In the genomic region with DNA sequence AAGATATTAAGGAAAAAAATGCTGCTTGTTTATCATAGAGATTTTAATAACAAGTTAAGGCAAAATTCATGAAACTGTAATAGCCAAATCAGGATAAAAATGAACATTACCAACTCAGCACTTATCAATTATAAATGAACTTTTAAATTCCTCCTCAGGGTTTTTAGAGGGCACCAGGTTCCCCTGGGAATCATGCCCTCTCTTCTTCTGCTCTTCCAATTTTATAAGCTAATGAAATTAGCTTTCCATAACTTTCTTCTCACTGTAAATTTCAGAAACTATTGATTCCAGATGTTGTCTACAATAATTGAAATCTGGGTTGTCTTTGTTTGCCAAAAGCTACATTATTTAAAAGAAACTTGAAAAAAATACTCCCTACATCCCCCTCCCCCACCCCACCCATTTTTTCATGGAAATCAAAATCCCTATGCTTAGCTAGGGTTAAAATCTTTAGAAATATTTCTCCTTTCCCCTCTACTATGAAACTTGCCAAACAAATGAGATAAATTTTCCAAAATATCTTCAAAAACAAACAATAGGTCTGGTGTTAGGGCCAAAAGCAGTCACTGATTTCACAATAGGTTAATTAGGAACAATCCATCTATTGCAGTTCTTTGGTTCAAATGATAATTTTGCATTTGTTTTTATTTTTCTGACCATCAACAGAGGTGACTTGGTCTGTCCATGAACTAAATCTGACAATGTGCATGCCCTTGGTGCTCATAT, we compare ENCODE assay signal across 22 cellular contexts.
"Had no signal": no experiment of that assay in that cellular context is flagged by ENCODE, and none has a peak within 500 bp of the region (broad histone marks: within the 10 kb centered on the region; RNA-seq: fewer than 3 reads in every experiment).

No MANE protein-coding gene starts in this region.

- H3K27ac Mint-ChIP-seq: activated CD4-positive, alpha-beta T cell treated with anti-CD3 and anti-CD28 coated beads, Interleukin-2, amount 10 ng/mL, durations not matched to agents 7 days and 5 days; activated CD8-positive, alpha-beta T cell treated with anti-CD3 and anti-CD28 coated beads for 36 hours; activated naive CD8-positive, alpha-beta T cell; memory B cell; natural killer cell treated with Interleukin-12 subunit alpha and Interleukin-12 subunit beta and Interleukin-15 and Interleukin-18, amount 100 ng/mL, for 72 hours; stimulated activated naive CD8-positive, alpha-beta T cell treated with anti-CD3 and anti-CD28 coated beads, Interleukin-15, Interleukin-2, amounts not matched to agents 100 ng/mL and 50 ng/mL, for 24 hours had no signal

- H3K27me3 Mint-ChIP-seq: activated CD4-positive, alpha-beta T cell treated with anti-CD3 and anti-CD28 coated beads, Interleukin-2, amount 10 ng/mL, durations not matched to agents 7 days and 5 days; activated CD8-positive, alpha-beta T cell treated with anti-CD3 and anti-CD28 coated beads for 36 hours; activated naive CD8-positive, alpha-beta T cell; stimulated activated naive CD8-positive, alpha-beta T cell treated with anti-CD3 and anti-CD28 coated beads, Interleukin-15, Interleukin-2, amounts not matched to agents 100 ng/mL and 50 ng/mL, for 24 hours had no signal

- H3K36me3 Mint-ChIP-seq: activated naive CD8-positive, alpha-beta T cell; memory B cell; natural killer cell treated with Interleukin-12 subunit alpha and Interleukin-12 subunit beta and Interleukin-15 and Interleukin-18, amount 100 ng/mL, for 72 hours had no signal

- H3K9me3 Mint-ChIP-seq: activated CD4-positive, alpha-beta T cell treated with anti-CD3 and anti-CD28 coated beads, Interleukin-2, amount 10 ng/mL, durations not matched to agents 7 days and 5 days; activated CD8-positive, alpha-beta T cell treated with anti-CD3 and anti-CD28 coated beads for 36 hours; stimulated activated naive CD8-positive, alpha-beta T cell treated with anti-CD3 and anti-CD28 coated beads, Interleukin-15, Interleukin-2, amounts not matched to agents 100 ng/mL and 50 ng/mL, for 24 hours had no signal

- H3K4me3 ChIP-seq: colonic mucosa, dorsolateral prefrontal cortex, esophagus squamous epithelium, gastrocnemius medialis, ovary, prostate gland, right atrium auricular region, tibial nerve had no signal

- ATAC-seq: activated CD8-positive, alpha-beta T cell treated with anti-CD3 and anti-CD28 coated beads for 36 hours; natural killer cell treated with Interleukin-12 subunit alpha and Interleukin-12 subunit beta and Interleukin-15 and Interleukin-18, amount 100 ng/mL, for 72 hours had no signal

- DNase-seq: activated CD4-positive, alpha-beta T cell treated with anti-CD3 and anti-CD28 coated beads, Interleukin-2, amount 10 ng/mL, durations not matched to agents 7 days and 5 days; activated CD8-positive, alpha-beta T cell treated with anti-CD3 and anti-CD28 coated beads for 36 hours; activated T-cell treated with anti-CD3 and anti-CD28 coated beads, Interleukin-2, amount 50 U/mL, for 1 hour; colonic mucosa; dorsolateral prefrontal cortex; esophagus squamous epithelium; gastrocnemius medialis; head of caudate nucleus; hypothalamus; ovary; stimulated activated CD4-positive, alpha-beta T cell treated with anti-CD3 and anti-CD28 coated beads, Interleukin-12 subunit alpha, Interleukin-12 subunit beta, amount 100 ng/mL, for 4 hours; substantia nigra; T-helper 2 cell had no signal

- H3K4me1 ChIP-seq: colonic mucosa, prostate gland had no signal

- H3K27ac ChIP-seq: colonic mucosa, esophagus squamous epithelium, ovary, prostate gland, right atrium auricular region had no signal

- H3K27me3 ChIP-seq: colonic mucosa, dorsolateral prefrontal cortex, esophagus squamous epithelium, gastrocnemius medialis, ovary, right atrium auricular region, tibial nerve had no signal

- H3K4me1 Mint-ChIP-seq: activated CD4-positive, alpha-beta T cell treated with anti-CD3 and anti-CD28 coated beads, Interleukin-2, amount 10 ng/mL, durations not matched to agents 7 days and 5 days; memory B cell had no signal

- H3K9me3 ChIP-seq: colonic mucosa, esophagus squamous epithelium, gastrocnemius medialis, ovary, prostate gland, right atrium auricular region, tibial nerve had no signal

- H3K4me3 Mint-ChIP-seq: activated CD4-positive, alpha-beta T cell treated with anti-CD3 and anti-CD28 coated beads, Interleukin-2, amount 10 ng/mL, durations not matched to agents 7 days and 5 days; activated CD8-positive, alpha-beta T cell treated with anti-CD3 and anti-CD28 coated beads for 36 hours; activated naive CD8-positive, alpha-beta T cell; memory B cell; natural killer cell treated with Interleukin-12 subunit alpha and Interleukin-12 subunit beta and Interleukin-15 and Interleukin-18, amount 100 ng/mL, for 72 hours; stimulated activated naive CD8-positive, alpha-beta T cell treated with anti-CD3 and anti-CD28 coated beads, Interleukin-15, Interleukin-2, amounts not matched to agents 100 ng/mL and 50 ng/mL, for 24 hours had no signal

- H3K36me3 ChIP-seq: colonic mucosa, esophagus squamous epithelium, gastrocnemius medialis, ovary, prostate gland, right atrium auricular region, tibial nerve had no signal

- FAIRE-seq: bronchial epithelial cell, urothelium cell line had no signal
